Comparison of ENCODE assay signal across 8 cellular contexts in the genomic region with DNA sequence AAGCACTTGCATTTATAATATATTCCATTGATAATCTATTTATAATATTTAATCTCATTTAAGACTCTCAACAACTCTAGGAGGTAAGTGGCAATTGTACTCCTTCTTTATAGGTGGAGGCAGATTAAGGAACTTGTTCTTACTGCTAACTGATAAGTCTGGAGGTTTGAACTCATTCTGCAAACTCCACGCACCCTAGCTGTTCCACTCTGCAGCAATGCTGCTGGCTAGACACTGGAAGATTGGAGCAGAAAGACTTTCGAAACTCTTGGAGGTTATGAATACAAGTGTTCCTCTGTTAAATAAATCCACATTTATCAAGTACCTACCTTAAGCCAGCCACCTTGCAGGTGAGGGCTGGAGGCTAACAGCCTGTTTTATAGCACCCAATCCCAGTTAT. TPM values are rescaled to one million over a fixed set of nuclear protein-coding genes. Genes with fewer than 3 reads are reported as not detected.
DNase-seq lines count a peak whose midpoint lies in the region; ATAC-seq, FAIRE-seq and TF ChIP-seq lines count a peak whose summit lies in the region.

No MANE protein-coding gene starts in this region.

- peaks cover 10% of the 10 kb centered on the region for H3K27me3 Mint-ChIP-seq in activated CD4-positive, alpha-beta T cell treated with anti-CD3 and anti-CD28 coated beads, Interleukin-2, amount 10 ng/mL, durations not matched to agents 24 days and 14 days

- BruUV-seq in OCI-LY7 (replicated peaks; lab: Mats Ljungman, UMichigan), result TSS peak; percentile 86

- H4K20me1 ChIP-seq in OCI-LY7 (ENCODE audit: insufficient read depth, low read length), result peaks cover 29% of the 10 kb centered on the region

- WGBS in pancreas, 2 donors, result 28 to 31% methylated on average over 2 of the region's 2 CpGs

- intact Hi-C loops in activated CD4-positive, alpha-beta T cell treated with anti-CD3 and anti-CD28 coated beads, Interleukin-2, amount 10 ng/mL, durations not matched to agents 24 days and 14 days (cut with micrococcal nuclease), result no loop called here
- intact Hi-C loops in OCI-LY7 (cut with micrococcal nuclease; ENCODE audit: unreplicated experiment) (loop anchor here (10.0 kb wide), 1 partner anchor 337 kb away; no protein-coding TSS in a partner anchor), pancreas (cut with DNase I) (no loop called here)

- peaks cover 28% of the 10 kb centered on the region for H3K4me1 ChIP-seq in OCI-LY7 (ENCODE audit: insufficient read depth, low read length, poor library complexity, severe bottlenecking)
- peaks cover 8% of the 10 kb centered on the region for H3K4me1 ChIP-seq in endocrine pancreas (ENCODE audit: control insufficient read depth, insufficient read depth, low read length)
- H3K4me1 ChIP-seq in pancreas, result peaks cover 4 to 21% (median 4%) of the 10 kb centered on the region in 3 donors

- H3K36me3 ChIP-seq in OCI-LY7 (ENCODE audit: insufficient read depth, low read length), result no peaks in the 10 kb centered on the region; the same call in 1 of the 2 replicates
- no peaks in the 10 kb centered on the region for H3K36me3 ChIP-seq in endocrine pancreas (ENCODE audit: control insufficient read depth, insufficient read depth, low read length)
- no peaks in the 10 kb centered on the region for H3K36me3 ChIP-seq in pancreas

- no peak for TF ChIP-seq CTCF in OCI-LY7 (conservative IDR thresholded peaks at IDR 0.05; ENCODE audit: low read length)
- no peak for TF ChIP-seq CTCF in pancreas (IDR thresholded peaks at IDR 0.05)

- POLR2A ChIA-PET in OCI-LY7 (lab: Charles Lee), result interaction anchor here (0.6 to 2.1 kb wide), 2 partner anchors 9 to 30 kb away, joined by 3 to 13 read pairs; no protein-coding TSS in a partner anchor

- H3K27ac ChIP-seq in OCI-LY7 (ENCODE audit: low read depth, low read length, poor library complexity, severe bottlenecking), result no peak overlapping the region
- peak overlapping the region in 1 of 4 donors; percentile 94 for H3K27ac ChIP-seq in pancreas

- CTCF ChIA-PET in OCI-LY7 (lab: Charles Lee; ENCODE audit: unreplicated experiment), result interaction anchor here (1.3 kb wide), 1 partner anchor 137 kb away, joined by 3 read pairs; no protein-coding TSS in a partner anchor

- peak overlapping the region; percentile 15 for H3K9ac ChIP-seq in endocrine pancreas (ENCODE audit: control insufficient read depth, insufficient read depth, low read length)

- peak overlapping the region; percentile 21 for H3K4me3 Mint-ChIP-seq in activated CD4-positive, alpha-beta T cell treated with anti-CD3 and anti-CD28 coated beads, Interleukin-2, amount 10 ng/mL, durations not matched to agents 24 days and 14 days

- no peaks in the 10 kb centered on the region for H3K9me2 ChIP-seq in OCI-LY7 (ENCODE audit: insufficient read depth, low read length)

- no peak for DNase-seq in activated CD4-positive, alpha-beta T cell treated with anti-CD3 and anti-CD28 coated beads, Interleukin-2, amount 10 ng/mL, durations not matched to agents 24 days and 14 days
- DNase-seq in activated CD4-positive, alpha-beta T cell treated with anti-CD3 and anti-CD28 coated beads, Interleukin-2, amount 50 U/mL, for 48 hours, result no peak
- DNase-seq in OCI-LY7 (ENCODE audit: low spot score) (peak; percentile 10), pancreas (no peak), epidermal melanocyte (ENCODE audit: insufficient read length, low spot score) (no peak), NCI-H2196 treated with DMSO at 0.1 percent for 48 hours (lab: John Stamatoyannopoulos, UW; ENCODE audit: unreplicated experiment) (no peak)
- DNase-seq in activated CD4-positive, alpha-beta T cell treated with anti-CD3 and anti-CD28 coated beads, Interleukin-2, amount 50 U/mL, for 4 hours, result no peak

- H2AFZ ChIP-seq in OCI-LY7 (ENCODE audit: low read length), result peak overlapping the region; percentile 34

- H3K27ac Mint-ChIP-seq in activated CD4-positive, alpha-beta T cell treated with anti-CD3 and anti-CD28 coated beads, Interleukin-2, amount 10 ng/mL, durations not matched to agents 24 days and 14 days, result no peak overlapping the region

- H3K4me2 ChIP-seq in OCI-LY7 (ENCODE audit: low read length), result peak overlapping the region; percentile 94

- H3K4me3 ChIP-seq in OCI-LY7 (ENCODE audit: low read depth, low read length, poor library complexity, severe bottlenecking) (no peak overlapping the region), endocrine pancreas (ENCODE audit: control insufficient read depth, insufficient read depth, low read length) (peak overlapping the region; percentile 59), pancreas (peak overlapping the region; percentile 80 to 93 (median 91))

- H3K36me3 Mint-ChIP-seq in activated CD4-positive, alpha-beta T cell treated with anti-CD3 and anti-CD28 coated beads, Interleukin-2, amount 10 ng/mL, durations not matched to agents 24 days and 14 days (ENCODE audit: low read depth), result peaks cover 4% of the 10 kb centered on the region

- FAIRE-seq in pancreas (lab: Jason Lieb, UNC), result no peak

- peaks cover 38% of the 10 kb centered on the region for H3K79me2 ChIP-seq in OCI-LY7 (ENCODE audit: insufficient read depth, low read depth, low read length)

- H3K9me3 Mint-ChIP-seq in activated CD4-positive, alpha-beta T cell treated with anti-CD3 and anti-CD28 coated beads, Interleukin-2, amount 10 ng/mL, durations not matched to agents 24 days and 14 days, result no peaks in the 10 kb centered on the region

- H3K9me3 ChIP-seq in OCI-LY7 (ENCODE audit: low read length) (no peaks in the 10 kb centered on the region), endocrine pancreas (ENCODE audit: control insufficient read depth, low read length) (no peaks in the 10 kb centered on the region), pancreas (no peaks in the 10 kb centered on the region)

- no peak for ATAC-seq in pancreas

- H3K4me1 Mint-ChIP-seq in activated CD4-positive, alpha-beta T cell treated with anti-CD3 and anti-CD28 coated beads, Interleukin-2, amount 10 ng/mL, durations not matched to agents 24 days and 14 days, result peaks cover 22% of the 10 kb centered on the region

- H3K27me3 ChIP-seq in endocrine pancreas (ENCODE audit: control insufficient read depth, insufficient read depth, low read length) (no peaks in the 10 kb centered on the region), pancreas (no peaks in the 10 kb centered on the region)

RNA-seq across cellular contexts. Expression of gene HDAC2, which starts 0.8 kb away (rescaled TPM):
- 134 and 139 TPM in 2 replicates for total RNA-seq in activated CD4-positive, alpha-beta T cell treated with anti-CD3 and anti-CD28 coated beads, Interleukin-2, amount 10 ng/mL, durations not matched to agents 24 days and 14 days
- 37.3 and 40.5 TPM in 2 replicates for total RNA-seq in OCI-LY7 (2014; rRNA removed; shearing (Covaris generic))
- total RNA-seq in OCI-LY7 (2022) (121 and 141 TPM in 2 replicates), pancreas (10 to 100 TPM; 26.4 to 46.5 (median 32.2) TPM)
- polyA plus RNA-seq in pancreas, result 10 to 100 TPM; 23.6 to 48.9 TPM
